In the genomic region with DNA sequence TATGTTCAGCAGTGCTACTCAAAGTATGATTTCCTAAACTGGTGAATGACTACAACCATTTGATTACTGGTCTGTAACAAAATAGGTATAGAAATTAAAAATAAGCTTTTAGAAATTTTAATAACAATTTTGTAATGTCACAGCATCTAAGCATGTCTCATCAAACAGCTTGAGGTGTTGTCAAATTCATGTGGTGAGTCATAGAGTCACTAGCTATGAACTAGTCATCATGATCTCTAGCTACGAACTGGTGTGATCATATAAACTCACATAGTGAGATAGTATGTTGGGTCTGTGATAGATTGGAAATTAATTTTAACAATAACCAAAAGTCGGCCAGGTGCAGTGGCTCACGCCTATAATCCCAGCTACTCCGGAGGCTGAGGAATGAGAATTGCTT, we compare ENCODE assay signal across 25 cellular contexts.
DNase-seq lines count a peak whose midpoint lies in the region; ATAC-seq and TF ChIP-seq lines count a peak whose summit lies in the region.
"Had no signal": no experiment of that assay in that cellular context is flagged by ENCODE, and none has a peak within 500 bp of the region (broad histone marks: within the 10 kb centered on the region; RNA-seq: fewer than 3 reads in every experiment).

No MANE protein-coding gene starts in this region.

- H3K4me1 Mint-ChIP-seq in stimulated activated naive CD8-positive, alpha-beta T cell treated with anti-CD3 and anti-CD28 coated beads, Interleukin-15, amount 100 ng/mL, for 72 hours = no peaks in the 10 kb centered on the region
- H3K4me1 Mint-ChIP-seq: immature natural killer cell; stimulated activated naive B cell treated with anti-CD40 and anti-IgM and Interleukin-4, amounts not matched to agents 10 μg/mL and 1 μg/mL and 100 μg/mL, for 72 hours had no signal

- H4K91ac ChIP-seq in mesenchymal stem cell (ENCODE audit: low read length) = no peak overlapping the region

- H3K9ac ChIP-seq in mesenchymal stem cell (ENCODE audit: low read length) = no peak overlapping the region

- H3K4me3 ChIP-seq in mesenchymal stem cell (ENCODE audit: insufficient read depth in 1 of 2, low read depth in 1 of 2, low read length in 2 of 2) = no peak overlapping the region
- H3K4me3 ChIP-seq in ascending aorta = no peak overlapping the region
- H3K4me3 ChIP-seq in uterus = no peak overlapping the region
- H3K4me3 ChIP-seq: lower lobe of right lung, PC-9, right atrium auricular region, tibial artery had no signal

- no peak overlapping the region for H2AFZ ChIP-seq in mesenchymal stem cell (ENCODE audit: low read depth, low read length)
- H2AFZ ChIP-seq: PC-9 had no signal

- no peak overlapping the region for H3K4me3 Mint-ChIP-seq in stimulated activated naive CD8-positive, alpha-beta T cell treated with anti-CD3 and anti-CD28 coated beads, Interleukin-15, amount 100 ng/mL, for 72 hours
- H3K4me3 Mint-ChIP-seq: immature natural killer cell; stimulated activated naive B cell treated with anti-CD40 and anti-IgM and Interleukin-4, amounts not matched to agents 10 μg/mL and 1 μg/mL and 100 μg/mL, for 72 hours had no signal

- ATAC-seq in stimulated activated naive CD8-positive, alpha-beta T cell treated with anti-CD3 and anti-CD28 coated beads, Interleukin-15, amount 100 ng/mL, for 72 hours = no peak
- ATAC-seq: lower lobe of right lung; SK-N-SH treated with all-trans-retinoic acid at 6 μM for 48 hours; stimulated activated naive B cell treated with anti-CD40 and anti-IgM and Interleukin-4, amounts not matched to agents 10 μg/mL and 1 μg/mL and 100 μg/mL, for 72 hours had no signal

- TF ChIP-seq POLR2A in uterus (IDR thresholded peaks at IDR 0.05) = no peak

- H4K8ac ChIP-seq in mesenchymal stem cell (ENCODE audit: low read length) = no peak overlapping the region

- no peak overlapping the region for H3K18ac ChIP-seq in mesenchymal stem cell (ENCODE audit: low read depth in 1 of 2, low read length in 2 of 2)

- H3K9me3 Mint-ChIP-seq in stimulated activated naive CD8-positive, alpha-beta T cell treated with anti-CD3 and anti-CD28 coated beads, Interleukin-15, amount 100 ng/mL, for 72 hours = peaks cover 8 to 10% of the 10 kb centered on the region in 2 donors

- no CpG with 5 or more reads among the region's 4 CpGs for WGBS in mesenchymal stem cell

- no peaks in the 10 kb centered on the region for H3K36me3 ChIP-seq in mesenchymal stem cell (ENCODE audit: control insufficient read depth in 1 of 2, insufficient read depth in 2 of 2, low read depth in 1 of 2, low read length in 2 of 2)
- H3K36me3 ChIP-seq in ascending aorta = no peaks in the 10 kb centered on the region
- H3K36me3 ChIP-seq in uterus = no peaks in the 10 kb centered on the region
- H3K36me3 ChIP-seq: BE2C, lower lobe of right lung, right atrium auricular region, tibial artery had no signal

- no peaks in the 10 kb centered on the region for H3K4me1 ChIP-seq in mesenchymal stem cell (ENCODE audit: control insufficient read depth, insufficient read depth, low read depth, low read length)
- H3K4me1 ChIP-seq in ascending aorta = peaks cover 0 to 10% of the 10 kb centered on the region in 2 donors
- peaks cover 0 to 3% of the 10 kb centered on the region in 2 donors for H3K4me1 ChIP-seq in uterus
- H3K4me1 ChIP-seq: BE2C had no signal

- peaks cover 5% of the 10 kb centered on the region for H3K9me3 ChIP-seq in mesenchymal stem cell (ENCODE audit: control insufficient read depth, low read length)
- H3K9me3 ChIP-seq in ascending aorta = no peaks in the 10 kb centered on the region
- no peaks in the 10 kb centered on the region for H3K9me3 ChIP-seq in uterus
- H3K9me3 ChIP-seq: BE2C, lower lobe of right lung, right atrium auricular region, tibial artery had no signal

- no peak overlapping the region for H2BK12ac ChIP-seq in mesenchymal stem cell (ENCODE audit: low read length in 2 of 2)

- H3K27ac ChIP-seq in mesenchymal stem cell (ENCODE audit: low read length, poor library complexity, severe bottlenecking) (no peak overlapping the region), ascending aorta (peak overlapping the region in 1 of 2 donors; percentile 55), uterus (no peak overlapping the region)
- H3K27ac ChIP-seq: lower lobe of right lung, PC-9, right atrium auricular region had no signal

- intact Hi-C loops in ascending aorta (cut with DNase I) (loop anchor here (5.0 to 10.0 kb wide), 2 partner anchors 150 to 688 kb away; no protein-coding TSS in a partner anchor), uterus (cut with DNase I; ENCODE audit: low total_unique reads) (no loop called here)

- peak; percentile 22 for DNase-seq in Daoy (ENCODE audit: low read depth)
- peak; percentile 23 for DNase-seq in NCI-H226
- peak; percentile 11 for DNase-seq in dermis blood vessel endothelial cell
- DNase-seq in mesenchymal stem cell = peak; percentile 24
- DNase-seq in HK-2 (ENCODE audit: unreplicated experiment) = no peak
- no peak for DNase-seq in ascending aorta (ENCODE audit: low spot score in 2 of 2)
- DNase-seq in uterus = no peak
- DNase-seq in stimulated activated naive CD8-positive, alpha-beta T cell treated with anti-CD3 and anti-CD28 coated beads, Interleukin-15, amount 100 ng/mL, for 72 hours = no peak
- DNase-seq: activated effector memory CD4-positive, alpha-beta T cell treated with Interleukin-2 at 50 U/mL for 16 hours; BE2C; central memory CD4-positive, alpha-beta T cell; COR-L47; H7; immature natural killer cell; lower lobe of right lung; NCI-H1694; NCI-H2227 treated with DMSO at 0.1 percent for 48 hours; NCI-H82; nucleus accumbens; PC-9; stimulated activated CD4-positive, alpha-beta T cell treated with anti-CD3 and anti-CD28 coated beads, Interleukin-15, amount 100 ng/mL, for 24 hours; stimulated activated naive B cell treated with anti-CD40 and anti-IgM and Interleukin-4, amounts not matched to agents 10 μg/mL and 1 μg/mL and 100 μg/mL, for 72 hours; tibial artery had no signal

- H2BK120ac ChIP-seq in mesenchymal stem cell (ENCODE audit: low read depth, low read length) = no peak overlapping the region

- no peak overlapping the region for H3K27ac Mint-ChIP-seq in stimulated activated naive CD8-positive, alpha-beta T cell treated with anti-CD3 and anti-CD28 coated beads, Interleukin-15, amount 100 ng/mL, for 72 hours
- H3K27ac Mint-ChIP-seq: immature natural killer cell; stimulated activated naive B cell treated with anti-CD40 and anti-IgM and Interleukin-4, amounts not matched to agents 10 μg/mL and 1 μg/mL and 100 μg/mL, for 72 hours had no signal

- H3K4me2 ChIP-seq in mesenchymal stem cell (ENCODE audit: low read length, poor library complexity, severe bottlenecking) = no peak overlapping the region
- H3K4me2 ChIP-seq: PC-9 had no signal

- H3K79me1 ChIP-seq in mesenchymal stem cell (replicated peaks; ENCODE audit: low read length, poor library complexity, severe bottlenecking) = no peaks in the 10 kb centered on the region

- no peak for TF ChIP-seq CTCF in ascending aorta (IDR thresholded peaks at IDR 0.05)
- no peak for TF ChIP-seq CTCF in uterus (IDR thresholded peaks at IDR 0.05)

- H3K27me3 ChIP-seq in mesenchymal stem cell (ENCODE audit: control insufficient read depth in 1 of 2, insufficient read depth in 1 of 2, low read length in 2 of 2) (no peaks in the 10 kb centered on the region), ascending aorta (no peaks in the 10 kb centered on the region), uterus (no peaks in the 10 kb centered on the region)
- H3K27me3 ChIP-seq: BE2C, right atrium auricular region, tibial artery had no signal

- no peak overlapping the region for H2BK5ac ChIP-seq in mesenchymal stem cell (ENCODE audit: low read depth, low read length, poor library complexity, severe bottlenecking)

- no peak overlapping the region for H3K23ac ChIP-seq in mesenchymal stem cell (ENCODE audit: low read length in 2 of 2)

- H2BK15ac ChIP-seq in mesenchymal stem cell (ENCODE audit: low read depth, poor library complexity, severe bottlenecking) = no peak overlapping the region

- H3K27me3 Mint-ChIP-seq in stimulated activated naive CD8-positive, alpha-beta T cell treated with anti-CD3 and anti-CD28 coated beads, Interleukin-15, amount 100 ng/mL, for 72 hours = no peaks in the 10 kb centered on the region
- H3K27me3 Mint-ChIP-seq: stimulated activated naive B cell treated with anti-CD40 and anti-IgM and Interleukin-4, amounts not matched to agents 10 μg/mL and 1 μg/mL and 100 μg/mL, for 72 hours had no signal

- H2AK5ac ChIP-seq in mesenchymal stem cell (ENCODE audit: low read length, severe bottlenecking) = no peak overlapping the region

- no peak overlapping the region for H3K14ac ChIP-seq in mesenchymal stem cell (ENCODE audit: low read length in 2 of 2)

- H3K4ac ChIP-seq in mesenchymal stem cell (ENCODE audit: low read depth in 1 of 2, low read length in 2 of 2) = no peak overlapping the region

Comparison
In these comparisons a context has a peak if more than half of its experiments do, and no peak if none do; other contexts are left out.
1. DNase-seq: peak in Daoy (single experiment), NCI-H226 (single experiment), dermis blood vessel endothelial cell (single experiment) and mesenchymal stem cell (single experiment); none in HK-2 (single experiment), ascending aorta (0 of 2), uterus (0 of 2) and stimulated activated naive CD8-positive, alpha-beta T cell treated with anti-CD3 and anti-CD28 coated beads, Interleukin-15, amount 100 ng/mL, for 72 hours (0 of 2).